1 cellular context compared by ENCODE assay signal in genomic region chr7:157306836-157307533, GRCh38.
TF ChIP-seq lines count a peak whose summit lies in the region.

No MANE protein-coding gene starts in this region.

TF ChIP-seq in IMR-90, 13 proteins besides CTCF, POLR2A, EP300 and RAD21 (continued from another document):
- TF ChIP-seq SMC3 (IDR thresholded peaks at IDR 0.05; ENCODE audit: low read depth, low read length) (no peak), CHD1 (IDR thresholded peaks at IDR 0.05; ENCODE audit: low read depth, low read length) (no peak), MXI1 (IDR thresholded peaks at IDR 0.05; ENCODE audit: borderline replicate concordance, low read depth, low read length) (no peak), MAZ (IDR thresholded peaks at IDR 0.05; ENCODE audit: borderline replicate concordance, low read depth, low read length) (no peak), FOS (IDR thresholded peaks at IDR 0.05; ENCODE audit: low read depth, low read length) (no peak), NFE2L2 (IDR thresholded peaks at IDR 0.05; ENCODE audit: low read depth, low read length) (no peak), CEBPB (IDR thresholded peaks at IDR 0.05; ENCODE audit: low read depth, low read length) (no peak), BHLHE40 (IDR thresholded peaks at IDR 0.05; ENCODE audit: low read depth, low read length) (no peak)
TF ChIP-seq in IMR-90: peak in this region for 0.
